ENCODE assay signal across 10 cellular contexts in genomic region chr11:102306817-102307814, GRCh38. TPM values are rescaled to one million over a fixed set of nuclear protein-coding genes. Genes with fewer than 3 reads are reported as not detected.
DNase-seq lines count a peak whose midpoint lies in the region; ATAC-seq, FAIRE-seq and TF ChIP-seq lines count a peak whose summit lies in the region.
"Had no signal": no experiment of that assay in that cellular context is flagged by ENCODE, and none has a peak within 500 bp of the region (broad histone marks: within the 10 kb centered on the region; RNA-seq: fewer than 3 reads in every experiment).

No MANE protein-coding gene starts in this region.

- H3K27me3 ChIP-seq in Panc1 (ENCODE audit: control insufficient read depth, insufficient read depth, low read length) (no peaks in the 10 kb centered on the region), K562 (ENCODE audit: control insufficient read depth in 2 of 2, insufficient read depth in 2 of 2, low read length in 2 of 2) (no peaks in the 10 kb centered on the region; a peak in 1 of 5 replicates)
- H3K27me3 ChIP-seq: ovary had no signal

- BruUV-seq in Panc1 (replicated peaks; lab: Mats Ljungman, UMichigan) = no TSS peak
- BruUV-seq in K562 (replicated peaks; lab: Mats Ljungman, UMichigan) = no TSS peak

- CTCF ChIA-PET in activated CD4-positive, alpha-beta T cell treated with anti-CD3 and anti-CD28 coated beads for 36 hours (lab: Charles Lee) = interaction anchor here (1.0 to 12.0 kb wide), 5 partner anchors 9 to 290 kb away, joined by 3 to 222 read pairs (median 5); partner anchors contain the start of gene BIRC3
- CTCF ChIA-PET in Panc1 (lab: Charles Lee) (interaction anchor here (0.5 to 1.3 kb wide), 5 partner anchors 13 to 440 kb away, joined by 3 to 6 read pairs (median 3); no protein-coding TSS in a partner anchor), K562 (lab: Yijun Ruan, JAX; ENCODE audit: low intra/inter-chr PET ratio) (no interaction called here)

- H4K20me1 ChIP-seq in K562 (replicated peaks; ENCODE audit: control insufficient read depth, insufficient read depth, low read length) = no peaks in the 10 kb centered on the region

- H3K79me2 ChIP-seq in K562 (ENCODE audit: control insufficient read depth, insufficient read depth, low read length) = no peaks in the 10 kb centered on the region

- peak; percentile 46 for FAIRE-seq in K562 (lab: Jason Lieb, UNC)

- DNase-seq in activated CD4-positive, alpha-beta T cell treated with anti-CD3 and anti-CD28 coated beads for 36 hours = no peak
- DNase-seq in activated CD4-positive, alpha-beta T cell treated with anti-CD3 and anti-CD28 coated beads, Interleukin-2, amount 50 U/mL, for 48 hours = no peak
- no peak for DNase-seq in Panc1 (ENCODE audit: low read depth, low spot score)
- DNase-seq in K562 (ENCODE audit: extremely low read depth in 1 of 4, low spot score in 3 of 4) = no peak
- no peak for DNase-seq in stimulated activated naive CD8-positive, alpha-beta T cell treated with anti-CD3 and anti-CD28 coated beads, Interleukin-15, Interleukin-2, amounts not matched to agents 100 U/mL and 50 U/mL, for 24 hours
- no peak for DNase-seq in dermis blood vessel endothelial cell
- no peak for DNase-seq in C1 segment of cervical spinal cord (lab: John Stamatoyannopoulos, UW)
- DNase-seq: NCI-H510A treated with DMSO at 0.1 percent for 48 hours, ovary had no signal

- H3K4me3 Mint-ChIP-seq in activated CD4-positive, alpha-beta T cell treated with anti-CD3 and anti-CD28 coated beads for 36 hours = peak overlapping the region; percentile 54

- H3K9ac ChIP-seq in K562 (ENCODE audit: insufficient read depth in 1 of 2, low read depth in 2 of 2, low read length in 2 of 2) = no peak overlapping the region

- peak overlapping the region in 1 of 2 experiments; percentile 31; a peak in 3 of 4 replicates for H3K4me3 ChIP-seq in Panc1 (ENCODE audit: low read depth in 2 of 2, low read length in 2 of 2)
- H3K4me3 ChIP-seq in K562 = no peak overlapping the region
- H3K4me3 ChIP-seq: ovary had no signal

- in situ Hi-C loops in Panc1 (cut with HindIII; ENCODE audit: low pct_unique_long_range_greater_than_20kb, low sequenced_read_pairs) (no loop called here), K562 (cut with MboI) (no loop called here)

- TF ChIP-seq RAD21 in K562 (CRISPR knock-in tag; conservative IDR thresholded peaks at IDR 0.05 in 1 of 2, IDR thresholded peaks at IDR 0.05 in 1 of 2) = no peak

- H3K27ac Mint-ChIP-seq in activated CD4-positive, alpha-beta T cell treated with anti-CD3 and anti-CD28 coated beads for 36 hours = peak overlapping the region; percentile 86

- H3K4me1 ChIP-seq in Panc1 (ENCODE audit: control insufficient read depth, insufficient read depth, low read length) (peaks cover 38% of the 10 kb centered on the region), K562 (replicated peaks in 1 of 2; ENCODE audit: control insufficient read depth in 2 of 2, insufficient read depth in 2 of 2, low read length in 2 of 2) (peaks cover 0 to 16% of the 10 kb centered on the region in 2 experiments; a peak in 1 of 5 replicates)

- no peak overlapping the region for H3K4me2 ChIP-seq in K562 (ENCODE audit: insufficient read depth, low read length)

- peak; percentile 49 for ATAC-seq in activated CD4-positive, alpha-beta T cell treated with anti-CD3 and anti-CD28 coated beads for 36 hours
- ATAC-seq in Panc1 = peak; percentile 76
- ATAC-seq in K562 = no peak
- ATAC-seq in stimulated activated naive CD8-positive, alpha-beta T cell treated with anti-CD3 and anti-CD28 coated beads, Interleukin-15, Interleukin-2, amounts not matched to agents 100 U/mL and 50 U/mL, for 24 hours = peak; percentile 50
- no peak for ATAC-seq in GM21515 (IDR thresholded peaks at IDR 0.05; ENCODE audit: unreplicated experiment)

- TF ChIP-seq CTCF in Panc1 (IDR thresholded peaks at IDR 0.05) (no peak), K562 (IDR thresholded peaks at IDR 0.05 in 2 of 3, conservative IDR thresholded peaks at IDR 0.05 in 1 of 3; ENCODE audit: insufficient read depth in 2 of 3, low read depth in 1 of 3, low read length in 3 of 3) (no peak)

- intact Hi-C loops in activated CD4-positive, alpha-beta T cell treated with anti-CD3 and anti-CD28 coated beads for 36 hours (cut with DNase I, micrococcal nuclease) = loop anchor here (1.0 to 5.0 kb wide), 3 partner anchors 7 to 40 kb away; partner anchors contain the start of gene BIRC2 (in 1 of the 2)
- intact Hi-C loops in Panc1 (cut with micrococcal nuclease; ENCODE audit: unreplicated experiment) (no loop called here), K562 (cut with micrococcal nuclease) (no loop called here)

- H2AFZ ChIP-seq in K562 (ENCODE audit: low read depth, low read length) = no peak overlapping the region

- H3K9me3 Mint-ChIP-seq in activated CD4-positive, alpha-beta T cell treated with anti-CD3 and anti-CD28 coated beads for 36 hours (ENCODE audit: low read depth) = peaks cover 10% of the 10 kb centered on the region

- peaks cover 50% of the 10 kb centered on the region for H3K4me1 Mint-ChIP-seq in activated CD4-positive, alpha-beta T cell treated with anti-CD3 and anti-CD28 coated beads for 36 hours

- no peak for TF ChIP-seq EP300 in K562 (IDR thresholded peaks at IDR 0.05; ENCODE audit: low read length)

- H3K9me3 ChIP-seq in Panc1 (ENCODE audit: control insufficient read depth, insufficient read depth, low read depth, low read length) = peaks cover 9% of the 10 kb centered on the region
- no peaks in the 10 kb centered on the region for H3K9me3 ChIP-seq in K562 (replicated peaks; ENCODE audit: control insufficient read depth, insufficient read depth, low read depth, low read length)
- H3K9me3 ChIP-seq: ovary had no signal

- 5% methylated on average over 9 of the region's 9 CpGs for WGBS in K562 (ENCODE audit: insufficient coverage, low coverage, missing lambda C conversion rate)

- no peaks in the 10 kb centered on the region for H3K9me1 ChIP-seq in K562 (ENCODE audit: control insufficient read depth, insufficient read depth, low read length)

- no peaks in the 10 kb centered on the region for H3K36me3 ChIP-seq in Panc1 (ENCODE audit: control insufficient read depth, insufficient read depth, low read length)
- H3K36me3 ChIP-seq in K562 (ENCODE audit: control insufficient read depth, insufficient read depth, low read length) = no peaks in the 10 kb centered on the region
- H3K36me3 ChIP-seq: ovary had no signal

- H3K27ac ChIP-seq in Panc1 (ENCODE audit: low read length) = peak overlapping the region; percentile 93
- H3K27ac ChIP-seq in K562 (ENCODE audit: extremely low read depth, low read depth, low read length) = no peak overlapping the region
- H3K27ac ChIP-seq: ovary had no signal

- TF ChIP-seq POLR2A in K562 (conservative IDR thresholded peaks at IDR 0.05) = no peak

- H3K27me3 Mint-ChIP-seq in activated CD4-positive, alpha-beta T cell treated with anti-CD3 and anti-CD28 coated beads for 36 hours = no peaks in the 10 kb centered on the region

- peaks cover 9% of the 10 kb centered on the region for H3K36me3 Mint-ChIP-seq in activated CD4-positive, alpha-beta T cell treated with anti-CD3 and anti-CD28 coated beads for 36 hours (ENCODE audit: low read depth)

- POLR2A ChIA-PET in activated CD4-positive, alpha-beta T cell treated with anti-CD3 and anti-CD28 coated beads for 36 hours (lab: Charles Lee) = interaction anchor here (1.0 kb wide), 1 partner anchor 14 kb away, joined by 3 read pairs; no protein-coding TSS in a partner anchor
- POLR2A ChIA-PET in Panc1 (lab: Charles Lee) = interaction anchor here (0.8 kb wide), 1 partner anchor 11 kb away, joined by 3 read pairs; no protein-coding TSS in a partner anchor
- POLR2A ChIA-PET in K562 (lab: Yijun Ruan, JAX) = no interaction called here

RNA-seq across cellular contexts. Expression of gene BIRC3, which starts 10.2 kb away (rescaled TPM):
- 100 to 1,000 TPM in 1 of 2 experiments, 10 to 100 TPM in 1; 99.2 to 109 TPM for total RNA-seq in activated CD4-positive, alpha-beta T cell treated with anti-CD3 and anti-CD28 coated beads for 36 hours
- total RNA-seq in Panc1 (2021; ENCODE audit: unreplicated experiment) = 65.4 TPM
- 29.2 TPM for polyA plus RNA-seq in Panc1 (2012; ENCODE audit: insufficient read length)
- total RNA-seq in K562 (2011; cell fraction: chromatin; rRNA removed; ENCODE audit: low replicate concordance) = 0.09 and 0.16 TPM in 2 replicates
- total RNA-seq in K562 (2011; cell fraction: nucleolus; rRNA removed) = not detected in 2 replicates
- total RNA-seq in K562 (2011; cell fraction: nucleoplasm; rRNA removed) = 0.07 and 0.15 TPM in 2 replicates
- total RNA-seq in K562 (2014; rRNA removed) = 0.16 and 0.18 TPM in 2 replicates
- total RNA-seq in K562 (2014; rRNA removed; fragmentation: Illumina TruSeq; extraction: Trizol) = 0.25 and 0.26 TPM in 2 replicates
- 0.11 and 0.19 TPM in 2 replicates for total RNA-seq in K562 (2015; rRNA removed; fragmentation: Illumina TruSeq; extraction: Trizol)
- total RNA-seq in K562 (2021) = 0.42 and 0.58 TPM in 2 replicates
- 0.16 and 0.20 TPM in 2 replicates for polyA plus RNA-seq in K562 (2011; rRNA removed)
- polyA plus RNA-seq in K562 (2011; cell fraction: cytosol; rRNA removed) = 0.04 TPM in 1 of 2 replicates, not detected in the other
- 0.04 and 0.10 TPM in 2 replicates for polyA plus RNA-seq in K562 (2011; cell fraction: nucleus; rRNA removed)
- 0.18 and 0.54 TPM in 2 replicates for polyA plus RNA-seq in K562 (2012)
- polyA plus RNA-seq in K562 (2014; fragmentation: Illumina TruSeq; extraction: Trizol) = 0.21 and 0.27 TPM in 2 replicates
- polyA plus RNA-seq in K562 (2014; fragmentation: Nextera tagmentation; extraction: Ambion mirVana) = under 1 TPM; 0.08 to 0.11 TPM
- polyA plus RNA-seq in K562 (2014; rRNA removed) = 0.13 and 2.3 TPM in 2 replicates
- polyA minus RNA-seq in K562 (2011; rRNA and poly(A)+ RNA removed) = 0.07 and 0.12 TPM in 2 replicates
- not detected in 2 replicates for polyA minus RNA-seq in K562 (2011; cell fraction: cytosol; rRNA and poly(A)+ RNA removed)
- polyA minus RNA-seq in K562 (2011; cell fraction: nucleus; rRNA and poly(A)+ RNA removed) = 0.22 and 0.27 TPM in 2 replicates
- 3.6 and 8.7 TPM in 2 replicates for total RNA-seq in dermis blood vessel endothelial cell

RNA-seq across cellular contexts. Expression of gene BIRC2, which starts 39.9 kb away (rescaled TPM):
- 10 to 100 TPM; 33.0 to 48.8 TPM for total RNA-seq in activated CD4-positive, alpha-beta T cell treated with anti-CD3 and anti-CD28 coated beads for 36 hours
- total RNA-seq in Panc1 (2021; ENCODE audit: unreplicated experiment) (76.8 TPM), K562 (2014; rRNA removed) (18.3 and 20.6 TPM in 2 replicates), K562 (2014; rRNA removed; fragmentation: Illumina TruSeq; extraction: Trizol) (35.6 and 39.0 TPM in 2 replicates), K562 (2015; rRNA removed; fragmentation: Illumina TruSeq; extraction: Trizol) (34.2 and 35.1 TPM in 2 replicates), K562 (2021) (19.9 and 24.7 TPM in 2 replicates), dermis blood vessel endothelial cell (57.8 and 70.1 TPM in 2 replicates)
- polyA plus RNA-seq in Panc1 (2012; ENCODE audit: insufficient read length) = 29.4 TPM
- total RNA-seq in K562 (2011; cell fraction: chromatin; rRNA removed; ENCODE audit: low replicate concordance) = 35.5 and 77.2 TPM in 2 replicates
- total RNA-seq in K562 (2011; cell fraction: nucleolus; rRNA removed) = 22.5 and 23.8 TPM in 2 replicates
- 38.9 and 43.3 TPM in 2 replicates for total RNA-seq in K562 (2011; cell fraction: nucleoplasm; rRNA removed)
- polyA plus RNA-seq in K562 (2011; rRNA removed) (45.9 and 52.2 TPM in 2 replicates), K562 (2014; fragmentation: Illumina TruSeq; extraction: Trizol) (25.3 and 27.1 TPM in 2 replicates), K562 (2014; fragmentation: Nextera tagmentation; extraction: Ambion mirVana) (10 to 100 TPM; 14.3 to 20.7 TPM), K562 (2014; rRNA removed) (17.1 and 17.9 TPM in 2 replicates)
- 17.0 and 35.4 TPM in 2 replicates for polyA plus RNA-seq in K562 (2011; cell fraction: cytosol; rRNA removed)
- 34.8 and 61.2 TPM in 2 replicates for polyA plus RNA-seq in K562 (2011; cell fraction: nucleus; rRNA removed)
- 19.6 and 23.2 TPM in 2 replicates for polyA plus RNA-seq in K562 (2012)
- polyA minus RNA-seq in K562 (2011; rRNA and poly(A)+ RNA removed) = 51.8 and 76.0 TPM in 2 replicates
- polyA minus RNA-seq in K562 (2011; cell fraction: cytosol; rRNA and poly(A)+ RNA removed) = 10.3 and 15.7 TPM in 2 replicates
- 36.6 and 80.8 TPM in 2 replicates for polyA minus RNA-seq in K562 (2011; cell fraction: nucleus; rRNA and poly(A)+ RNA removed)

Comparison
In these comparisons a context has a peak if more than half of its experiments do, and no peak if none do; other contexts are left out.
1. ATAC-seq: peak in activated CD4-positive, alpha-beta T cell treated with anti-CD3 and anti-CD28 coated beads for 36 hours (single experiment), Panc1 (single experiment) and stimulated activated naive CD8-positive, alpha-beta T cell treated with anti-CD3 and anti-CD28 coated beads, Interleukin-15, Interleukin-2, amounts not matched to agents 100 U/mL and 50 U/mL, for 24 hours (single experiment); none in K562 (single experiment) and GM21515 (single experiment).
2. intact Hi-C loops: an anchor here in activated CD4-positive, alpha-beta T cell treated with anti-CD3 and anti-CD28 coated beads for 36 hours (1.0 to 5.0 kb wide); none called in Panc1 and K562.